ENCODE assay signal across 1 cellular context in genomic region chr20:32672982-32673727, GRCh38.
TF ChIP-seq lines count a peak whose summit lies in the region.

No MANE protein-coding gene starts in this region.

TF ChIP-seq in GM12878, 131 proteins besides CTCF, POLR2A, EP300 and RAD21 (continued from another document):
- 0 out of 2 replicates have a peak, but pooled peaks have one; percentile 18 for TF ChIP-seq TCF3 (IDR thresholded peaks at IDR 0.05; ENCODE audit: borderline replicate concordance, insufficient read depth, low read depth, low read length)
- TF ChIP-seq GABPA (IDR thresholded peaks at IDR 0.05; ENCODE audit: low read depth) = 0 out of 2 replicates have a peak, but pooled peaks have one; percentile 13
- 0 out of 2 replicates have a peak, but pooled peaks have one; percentile 36 for TF ChIP-seq CBFB (IDR thresholded peaks at IDR 0.05; ENCODE audit: low read depth)
- TF ChIP-seq, protein P1, sequence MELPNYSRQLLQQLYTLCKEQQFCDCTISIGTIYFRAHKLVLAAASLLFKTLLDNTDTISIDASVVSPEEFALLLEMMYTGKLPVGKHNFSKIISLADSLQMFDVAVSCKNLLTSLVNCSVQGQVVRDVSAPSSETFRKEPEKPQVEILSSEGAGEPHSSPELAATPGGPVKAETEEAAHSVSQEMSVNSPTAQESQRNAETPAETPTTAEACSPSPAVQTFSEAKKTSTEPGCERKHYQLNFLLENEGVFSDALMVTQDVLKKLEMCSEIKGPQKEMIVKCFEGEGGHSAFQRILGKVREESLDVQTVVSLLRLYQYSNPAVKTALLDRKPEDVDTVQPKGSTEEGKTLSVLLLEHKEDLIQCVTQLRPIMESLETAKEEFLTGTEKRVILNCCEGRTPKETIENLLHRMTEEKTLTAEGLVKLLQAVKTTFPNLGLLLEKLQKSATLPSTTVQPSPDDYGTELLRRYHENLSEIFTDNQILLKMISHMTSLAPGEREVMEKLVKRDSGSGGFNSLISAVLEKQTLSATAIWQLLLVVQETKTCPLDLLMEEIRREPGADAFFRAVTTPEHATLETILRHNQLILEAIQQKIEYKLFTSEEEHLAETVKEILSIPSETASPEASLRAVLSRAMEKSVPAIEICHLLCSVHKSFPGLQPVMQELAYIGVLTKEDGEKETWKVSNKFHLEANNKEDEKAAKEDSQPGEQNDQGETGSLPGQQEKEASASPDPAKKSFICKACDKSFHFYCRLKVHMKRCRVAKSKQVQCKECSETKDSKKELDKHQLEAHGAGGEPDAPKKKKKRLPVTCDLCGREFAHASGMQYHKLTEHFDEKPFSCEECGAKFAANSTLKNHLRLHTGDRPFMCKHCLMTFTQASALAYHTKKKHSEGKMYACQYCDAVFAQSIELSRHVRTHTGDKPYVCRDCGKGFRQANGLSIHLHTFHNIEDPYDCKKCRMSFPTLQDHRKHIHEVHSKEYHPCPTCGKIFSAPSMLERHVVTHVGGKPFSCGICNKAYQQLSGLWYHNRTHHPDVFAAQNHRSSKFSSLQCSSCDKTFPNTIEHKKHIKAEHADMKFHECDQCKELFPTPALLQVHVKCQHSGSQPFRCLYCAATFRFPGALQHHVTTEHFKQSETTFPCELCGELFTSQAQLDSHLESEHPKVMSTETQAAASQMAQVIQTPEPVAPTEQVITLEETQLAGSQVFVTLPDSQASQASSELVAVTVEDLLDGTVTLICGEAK (IDR thresholded peaks at IDR 0.05; ENCODE audit: borderline replicate concordance) = peak; percentile 19; the same call in 1 of the 2 replicates
- TF ChIP-seq MTA2 (IDR thresholded peaks at IDR 0.05; ENCODE audit: low read depth) = peak; percentile 25; the same call in 1 of the 2 replicates
- TF ChIP-seq CHD1 (IDR thresholded peaks at IDR 0.05; ENCODE audit: low read depth, low read length) = no peak
- TF ChIP-seq, protein P2, sequence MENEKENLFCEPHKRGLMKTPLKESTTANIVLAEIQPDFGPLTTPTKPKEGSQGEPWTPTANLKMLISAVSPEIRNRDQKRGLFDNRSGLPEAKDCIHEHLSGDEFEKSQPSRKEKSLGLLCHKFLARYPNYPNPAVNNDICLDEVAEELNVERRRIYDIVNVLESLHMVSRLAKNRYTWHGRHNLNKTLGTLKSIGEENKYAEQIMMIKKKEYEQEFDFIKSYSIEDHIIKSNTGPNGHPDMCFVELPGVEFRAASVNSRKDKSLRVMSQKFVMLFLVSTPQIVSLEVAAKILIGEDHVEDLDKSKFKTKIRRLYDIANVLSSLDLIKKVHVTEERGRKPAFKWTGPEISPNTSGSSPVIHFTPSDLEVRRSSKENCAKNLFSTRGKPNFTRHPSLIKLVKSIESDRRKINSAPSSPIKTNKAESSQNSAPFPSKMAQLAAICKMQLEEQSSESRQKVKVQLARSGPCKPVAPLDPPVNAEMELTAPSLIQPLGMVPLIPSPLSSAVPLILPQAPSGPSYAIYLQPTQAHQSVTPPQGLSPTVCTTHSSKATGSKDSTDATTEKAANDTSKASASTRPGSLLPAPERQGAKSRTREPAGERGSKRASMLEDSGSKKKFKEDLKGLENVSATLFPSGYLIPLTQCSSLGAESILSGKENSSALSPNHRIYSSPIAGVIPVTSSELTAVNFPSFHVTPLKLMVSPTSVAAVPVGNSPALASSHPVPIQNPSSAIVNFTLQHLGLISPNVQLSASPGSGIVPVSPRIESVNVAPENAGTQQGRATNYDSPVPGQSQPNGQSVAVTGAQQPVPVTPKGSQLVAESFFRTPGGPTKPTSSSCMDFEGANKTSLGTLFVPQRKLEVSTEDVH (IDR thresholded peaks at IDR 0.05; ENCODE audit: low read depth, partially characterized antibody) = no peak
- TF ChIP-seq EGR1 (IDR thresholded peaks at IDR 0.05; ENCODE audit: borderline replicate concordance in 1 of 2, low read depth in 2 of 2, low read length in 2 of 2) = 0 out of 3 replicates have a peak, but pooled peaks of 1 of the 2 experiments have one; percentile 21
- TF ChIP-seq HCFC1 (IDR thresholded peaks at IDR 0.05; ENCODE audit: low read length) = no peak
- TF ChIP-seq TAF1 (IDR thresholded peaks at IDR 0.05; ENCODE audit: borderline replicate concordance, low read depth, low read length) = peak; percentile 55; the same call in 1 of the 2 replicates
- 0 out of 2 replicates have a peak, but pooled peaks have one; percentile 52 for TF ChIP-seq YY1 (IDR thresholded peaks at IDR 0.05; ENCODE audit: low read depth, low read length)
- TF ChIP-seq PML (IDR thresholded peaks at IDR 0.05; ENCODE audit: low read length) = no peak
- 0 out of 2 replicates have a peak, but pooled peaks have one; percentile 45 for TF ChIP-seq IKZF1 (conservative IDR thresholded peaks at IDR 0.05)
- no peak for TF ChIP-seq ZNF592 (IDR thresholded peaks at IDR 0.05)
- TF ChIP-seq, protein P3, sequence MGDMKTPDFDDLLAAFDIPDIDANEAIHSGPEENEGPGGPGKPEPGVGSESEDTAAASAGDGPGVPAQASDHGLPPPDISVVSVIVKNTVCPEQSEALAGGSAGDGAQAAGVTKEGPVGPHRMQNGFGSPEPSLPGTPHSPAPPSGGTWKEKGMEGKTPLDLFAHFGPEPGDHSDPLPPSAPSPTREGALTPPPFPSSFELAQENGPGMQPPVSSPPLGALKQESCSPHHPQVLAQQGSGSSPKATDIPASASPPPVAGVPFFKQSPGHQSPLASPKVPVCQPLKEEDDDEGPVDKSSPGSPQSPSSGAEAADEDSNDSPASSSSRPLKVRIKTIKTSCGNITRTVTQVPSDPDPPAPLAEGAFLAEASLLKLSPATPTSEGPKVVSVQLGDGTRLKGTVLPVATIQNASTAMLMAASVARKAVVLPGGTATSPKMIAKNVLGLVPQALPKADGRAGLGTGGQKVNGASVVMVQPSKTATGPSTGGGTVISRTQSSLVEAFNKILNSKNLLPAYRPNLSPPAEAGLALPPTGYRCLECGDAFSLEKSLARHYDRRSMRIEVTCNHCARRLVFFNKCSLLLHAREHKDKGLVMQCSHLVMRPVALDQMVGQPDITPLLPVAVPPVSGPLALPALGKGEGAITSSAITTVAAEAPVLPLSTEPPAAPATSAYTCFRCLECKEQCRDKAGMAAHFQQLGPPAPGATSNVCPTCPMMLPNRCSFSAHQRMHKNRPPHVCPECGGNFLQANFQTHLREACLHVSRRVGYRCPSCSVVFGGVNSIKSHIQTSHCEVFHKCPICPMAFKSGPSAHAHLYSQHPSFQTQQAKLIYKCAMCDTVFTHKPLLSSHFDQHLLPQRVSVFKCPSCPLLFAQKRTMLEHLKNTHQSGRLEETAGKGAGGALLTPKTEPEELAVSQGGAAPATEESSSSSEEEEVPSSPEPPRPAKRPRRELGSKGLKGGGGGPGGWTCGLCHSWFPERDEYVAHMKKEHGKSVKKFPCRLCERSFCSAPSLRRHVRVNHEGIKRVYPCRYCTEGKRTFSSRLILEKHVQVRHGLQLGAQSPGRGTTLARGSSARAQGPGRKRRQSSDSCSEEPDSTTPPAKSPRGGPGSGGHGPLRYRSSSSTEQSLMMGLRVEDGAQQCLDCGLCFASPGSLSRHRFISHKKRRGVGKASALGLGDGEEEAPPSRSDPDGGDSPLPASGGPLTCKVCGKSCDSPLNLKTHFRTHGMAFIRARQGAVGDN (IDR thresholded peaks at IDR 0.05) = 0 out of 2 replicates have a peak, but pooled peaks have one; percentile 45
TF ChIP-seq in GM12878: peak in this region for 16.
